Comparison of ENCODE assay signal across 17 cellular contexts in genomic region chr7:118974836-118975235, GRCh38.
A peak's percentile ranks its signal among the peaks of the same experiment; 100 is the strongest.
DNase-seq lines count a peak whose midpoint lies in the region; ATAC-seq and TF ChIP-seq lines count a peak whose summit lies in the region.
"Had no signal": no experiment of that assay in that cellular context is flagged by ENCODE, and none has a peak within 500 bp of the region (broad histone marks: within the 10 kb centered on the region; RNA-seq: fewer than 3 reads in every experiment).

No MANE protein-coding gene starts in this region.

- dilution Hi-C loops in IMR-90 (cut with HindIII; ENCODE audit: low sequenced_read_pairs, unreplicated experiment): no loop called here

- H3K23ac ChIP-seq in IMR-90 (ENCODE audit: low read depth, low read length): no peak overlapping the region

- H4K91ac ChIP-seq in IMR-90 (ENCODE audit: insufficient read depth, low read depth, low read length): no peak overlapping the region

- H2AFZ ChIP-seq in IMR-90 (replicated peaks; ENCODE audit: low read length, poor library complexity) (no peak overlapping the region), PC-3 (ENCODE audit: low read length) (no peak overlapping the region)

- CTCF ChIA-PET in IMR-90 (lab: Yijun Ruan, JAX) (no interaction called here), PC-3 (lab: Charles Lee) (no interaction called here)

- H3K79me2 ChIP-seq in PC-3 (ENCODE audit: low read length): no peaks in the 10 kb centered on the region

- no peaks in the 10 kb centered on the region for H3K4me1 ChIP-seq in IMR-90 (ENCODE audit: control insufficient read depth, insufficient read depth, low read length)
- no peaks in the 10 kb centered on the region for H3K4me1 ChIP-seq in PC-3 (ENCODE audit: insufficient read depth, low read length)
- no peaks in the 10 kb centered on the region for H3K4me1 ChIP-seq in right atrium auricular region
- H3K4me1 ChIP-seq: A549 had no signal

- no peak overlapping the region for H3K9ac ChIP-seq in IMR-90 (ENCODE audit: low read depth, low read length)
- H3K9ac ChIP-seq in PC-3 (ENCODE audit: low read length): no peak overlapping the region

- H2AK9ac ChIP-seq in IMR-90 (replicated peaks; ENCODE audit: low read depth, low read length, poor library complexity): no peak overlapping the region

- DNase-seq in A172 (ENCODE audit: low spot score) (peak; percentile 21), IMR-90 (peak; percentile 0), PC-3 (no peak), fibroblast of villous mesenchyme (ENCODE audit: low read depth) (peak; percentile 31), right atrium auricular region (ENCODE audit: low spot score) (no peak), DMS114 treated with DMSO at 0.1 percent for 48 hours (lab: John Stamatoyannopoulos, UW; ENCODE audit: unreplicated experiment) (no peak)
- DNase-seq: EL, GF-D8, GOT3, Kasumi-1, MG63, NCI-H1694, NCI-H774 had no signal

- peaks cover 2% of the 10 kb centered on the region; the same call in 1 of the 2 replicates for H3K9me3 ChIP-seq in IMR-90 (ENCODE audit: control insufficient read depth, insufficient read depth, low read length)
- no peaks in the 10 kb centered on the region for H3K9me3 ChIP-seq in PC-3 (ENCODE audit: low read length)
- no peaks in the 10 kb centered on the region for H3K9me3 ChIP-seq in right atrium auricular region
- H3K9me3 ChIP-seq: A549, MG63 had no signal

- no peaks in the 10 kb centered on the region for H3F3A ChIP-seq in PC-3 (ENCODE audit: low read length, unreplicated experiment)

- no peak for TF ChIP-seq RAD21 in IMR-90 (IDR thresholded peaks at IDR 0.05; ENCODE audit: low read length)

- H4K20me1 ChIP-seq in IMR-90 (ENCODE audit: insufficient read depth, low read length): no peaks in the 10 kb centered on the region
- H4K20me1 ChIP-seq in PC-3 (ENCODE audit: low read length): no peaks in the 10 kb centered on the region

- no peak overlapping the region for H3K14ac ChIP-seq in IMR-90 (replicated peaks; ENCODE audit: low read depth, low read length)

- no peak overlapping the region for H4K8ac ChIP-seq in IMR-90 (ENCODE audit: low read depth in 2 of 2, low read length in 2 of 2)

- in situ Hi-C loops in IMR-90 (cut with MboI; ENCODE audit: low sequenced_read_pairs): no loop called here

- no peak overlapping the region for H4K5ac ChIP-seq in IMR-90 (ENCODE audit: low read depth, low read length)

- intact Hi-C loops in IMR-90 (cut with micrococcal nuclease) (no loop called here), PC-3 (cut with micrococcal nuclease) (no loop called here)

- no CpG with 5 or more reads among the region's 1 CpG for WGBS in IMR-90 (ENCODE audit: extremely low coverage in 2 of 2, insufficient read length in 1 of 2), 2 experiments

- no peak overlapping the region for H3K4ac ChIP-seq in IMR-90 (ENCODE audit: low read depth, low read length)

- TF ChIP-seq CTCF in IMR-90 (conservative IDR thresholded peaks at IDR 0.05; ENCODE audit: low read depth, low read length) (no peak), PC-3 (conservative IDR thresholded peaks at IDR 0.05; ENCODE audit: low read depth, low read length) (no peak), fibroblast of villous mesenchyme (IDR thresholded peaks at IDR 0.05; ENCODE audit: insufficient read depth, low read depth, low read length) (no peak), right atrium auricular region (IDR thresholded peaks at IDR 0.05) (no peak)

- no peaks in the 10 kb centered on the region for H3K27me3 ChIP-seq in IMR-90 (ENCODE audit: control insufficient read depth, insufficient read depth, low read length)
- no peaks in the 10 kb centered on the region for H3K27me3 ChIP-seq in PC-3 (ENCODE audit: low read length)
- H3K27me3 ChIP-seq in right atrium auricular region: no peaks in the 10 kb centered on the region
- H3K27me3 ChIP-seq: MG63 had no signal

- no peak overlapping the region for H2BK5ac ChIP-seq in IMR-90 (ENCODE audit: low read depth, low read length, poor library complexity, severe bottlenecking)

- ATAC-seq in IMR-90 (ENCODE audit: low read depth) (peak; percentile 83), PC-3 (peak; percentile 24; the same call in 1 of the 2 replicates), HG03025 (IDR thresholded peaks at IDR 0.05; ENCODE audit: low FRiP score, unreplicated experiment) (no peak)
- ATAC-seq: A549, HCT116, Right ventricle myocardium inferior had no signal

- no peak overlapping the region for H3K18ac ChIP-seq in IMR-90 (ENCODE audit: low read depth, low read length)

- no peaks in the 10 kb centered on the region for H3K36me3 ChIP-seq in IMR-90 (ENCODE audit: control insufficient read depth, insufficient read depth, low read length)
- H3K36me3 ChIP-seq in PC-3 (ENCODE audit: low read depth, low read length): no peaks in the 10 kb centered on the region
- no peaks in the 10 kb centered on the region for H3K36me3 ChIP-seq in right atrium auricular region
- H3K36me3 ChIP-seq: MG63 had no signal

- H3K4me3 ChIP-seq in IMR-90 (ENCODE audit: insufficient read depth, low read depth, low read length) (no peak overlapping the region), PC-3 (ENCODE audit: low read length) (no peak overlapping the region), fibroblast of villous mesenchyme (ENCODE audit: low read depth, low read length) (no peak overlapping the region), right atrium auricular region (no peak overlapping the region)
- H3K4me3 ChIP-seq: A549, MG63 had no signal

- no peak overlapping the region for H3K56ac ChIP-seq in IMR-90 (ENCODE audit: extremely low read depth, insufficient read depth, low read length)

- H2BK15ac ChIP-seq in IMR-90 (ENCODE audit: low read depth, low read length): no peak overlapping the region

- BruUV-seq in IMR-90 (replicated peaks; lab: Mats Ljungman, UMichigan) (no TSS peak), PC-3 (replicated peaks; lab: Mats Ljungman, UMichigan) (no TSS peak)

- no peaks in the 10 kb centered on the region for H3K79me1 ChIP-seq in IMR-90 (ENCODE audit: low read depth in 1 of 2, low read length in 2 of 2)

- H2BK20ac ChIP-seq in IMR-90 (ENCODE audit: low read depth, low read length): no peak overlapping the region; the same call in 1 of the 2 replicates

- H3K27ac ChIP-seq in IMR-90 (ENCODE audit: insufficient read depth, low read length): no peak overlapping the region
- no peak overlapping the region for H3K27ac ChIP-seq in PC-3 (ENCODE audit: low read length)
- no peak overlapping the region for H3K27ac ChIP-seq in right atrium auricular region
- H3K27ac ChIP-seq: A549 had no signal

- no peak overlapping the region for H3K4me2 ChIP-seq in IMR-90 (ENCODE audit: low read depth, low read length)
- no peak overlapping the region for H3K4me2 ChIP-seq in PC-3 (ENCODE audit: low read length)
- H3K4me2 ChIP-seq: A549 had no signal

- H2BK120ac ChIP-seq in IMR-90 (ENCODE audit: low read depth, low read length): no peak overlapping the region

- no peaks in the 10 kb centered on the region for H3K9me1 ChIP-seq in IMR-90 (ENCODE audit: insufficient read depth, low read length)

- POLR2A ChIA-PET in IMR-90 (lab: Charles Lee; ENCODE audit: unreplicated experiment) (no interaction called here), PC-3 (lab: Charles Lee; ENCODE audit: unreplicated experiment) (no interaction called here)

- no peak overlapping the region for H2AK5ac ChIP-seq in IMR-90 (ENCODE audit: low read depth, low read length)

- no peaks in the 10 kb centered on the region for H3K9me2 ChIP-seq in PC-3 (replicated peaks; ENCODE audit: low read length)

- TF ChIP-seq POLR2A in IMR-90 (IDR thresholded peaks at IDR 0.05; ENCODE audit: low read depth, low read length): no peak

TF ChIP-seq in IMR-90, 13 proteins besides CTCF, POLR2A, EP300 and RAD21:
- TF ChIP-seq, protein P1, sequence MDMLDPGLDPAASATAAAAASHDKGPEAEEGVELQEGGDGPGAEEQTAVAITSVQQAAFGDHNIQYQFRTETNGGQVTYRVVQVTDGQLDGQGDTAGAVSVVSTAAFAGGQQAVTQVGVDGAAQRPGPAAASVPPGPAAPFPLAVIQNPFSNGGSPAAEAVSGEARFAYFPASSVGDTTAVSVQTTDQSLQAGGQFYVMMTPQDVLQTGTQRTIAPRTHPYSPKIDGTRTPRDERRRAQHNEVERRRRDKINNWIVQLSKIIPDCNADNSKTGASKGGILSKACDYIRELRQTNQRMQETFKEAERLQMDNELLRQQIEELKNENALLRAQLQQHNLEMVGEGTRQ (IDR thresholded peaks at IDR 0.05; ENCODE audit: low read depth, low read length): no peak

Comparison
In these comparisons a context has a peak if more than half of its experiments do, and no peak if none do; other contexts are left out.
1. DNase-seq: peak in A172 (single experiment), IMR-90 (single experiment) and fibroblast of villous mesenchyme (single experiment); none in PC-3 (single experiment), right atrium auricular region (single experiment) and DMS114 treated with DMSO at 0.1 percent for 48 hours (single experiment).